In the genomic region with DNA sequence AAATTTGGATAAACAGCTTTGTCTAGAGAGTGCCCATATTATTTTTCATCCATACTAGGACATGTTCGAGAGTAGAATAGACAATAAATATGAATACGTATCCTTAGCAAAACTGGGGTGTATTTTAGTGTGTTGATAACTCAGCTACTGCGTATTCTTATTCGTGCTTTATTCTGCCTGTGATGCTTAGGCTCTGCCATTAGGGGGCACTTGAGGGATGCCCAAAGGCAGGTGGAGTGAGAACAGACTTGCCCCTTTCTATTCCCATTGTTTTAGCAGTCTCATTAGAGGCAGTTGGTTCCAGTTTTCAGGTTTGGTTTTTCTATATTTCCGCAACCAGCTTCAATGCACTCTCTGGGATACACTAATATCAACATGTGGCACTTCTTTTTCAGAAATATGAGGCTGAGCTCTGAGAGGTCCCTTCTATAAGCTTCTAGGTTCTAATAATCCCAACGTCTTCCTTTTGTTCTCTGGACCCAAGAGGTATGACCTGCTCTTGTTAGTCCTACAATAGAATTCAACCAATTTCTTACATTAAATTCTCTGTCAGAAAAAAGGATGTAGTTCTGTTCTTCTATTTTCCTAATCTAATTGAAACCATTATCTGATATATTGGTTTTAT, we compare ENCODE assay signal across 8 cellular contexts.
A peak's percentile ranks its signal among the peaks of the same experiment; 100 is the strongest.
DNase-seq lines count a peak whose midpoint lies in the region; ATAC-seq and TF ChIP-seq lines count a peak whose summit lies in the region.

No MANE protein-coding gene starts in this region.

- DNase-seq in NCI-H1048 (lab: John Stamatoyannopoulos, UW) (peak; percentile 5), SW 1271 (lab: John Stamatoyannopoulos, UW) (peak; percentile 10 to 39), left lung (no peak), KG1 (lab: John Stamatoyannopoulos, UW) (no peak)

- H3K27ac ChIP-seq in DOHH2 (ENCODE audit: low read depth, low read length) (no peak overlapping the region), left lung (no peak overlapping the region)

- H3K9me2 ChIP-seq in DOHH2 (replicated peaks; ENCODE audit: control insufficient read depth, low read length): no peaks in the 10 kb centered on the region

- H4K20me1 ChIP-seq in DOHH2 (ENCODE audit: control insufficient read depth, insufficient read depth, low read depth, low read length): no peaks in the 10 kb centered on the region

- intact Hi-C loops in left lung (cut with DNase I): no loop called here

- TF ChIP-seq CTCF in DOHH2 (IDR thresholded peaks at IDR 0.05; ENCODE audit: low read depth, low read length, poor library complexity, severe bottlenecking) (peak; percentile 86), left lung (IDR thresholded peaks at IDR 0.05) (peak; percentile 24 to 41)

- H3K9me3 ChIP-seq in DOHH2 (ENCODE audit: control insufficient read depth, insufficient read depth, low read length): no peaks in the 10 kb centered on the region; the same call in 1 of the 2 replicates
- H3K9me3 ChIP-seq in left lung: no peaks in the 10 kb centered on the region

- peak; percentile 70 for ATAC-seq in GM21367 (IDR thresholded peaks at IDR 0.05; ENCODE audit: unreplicated experiment)
- ATAC-seq in left lung: peak; percentile 85
- ATAC-seq in HG03342 (IDR thresholded peaks at IDR 0.05; ENCODE audit: unreplicated experiment): no peak
- ATAC-seq in HG03354 (IDR thresholded peaks at IDR 0.05; ENCODE audit: poor library complexity, severe bottlenecking, unreplicated experiment): no peak

- no peaks in the 10 kb centered on the region for H3K79me2 ChIP-seq in DOHH2 (ENCODE audit: control insufficient read depth, low read length)

- peak overlapping the region; percentile 25 for H3K4me2 ChIP-seq in DOHH2 (ENCODE audit: low read length)

- H3F3A ChIP-seq in DOHH2 (ENCODE audit: control insufficient read depth, insufficient read depth): no peaks in the 10 kb centered on the region

- H3K4me1 ChIP-seq in DOHH2 (ENCODE audit: control insufficient read depth, low read length) (no peaks in the 10 kb centered on the region), left lung (no peaks in the 10 kb centered on the region)

- no peaks in the 10 kb centered on the region for H3K27me3 ChIP-seq in DOHH2 (ENCODE audit: control insufficient read depth, low read length)
- no peaks in the 10 kb centered on the region for H3K27me3 ChIP-seq in left lung

- H3K4me3 ChIP-seq in DOHH2 (ENCODE audit: low read length) (peak overlapping the region; percentile 28), left lung (no peak overlapping the region)

- H3K36me3 ChIP-seq in DOHH2 (ENCODE audit: control insufficient read depth, low read length) (no peaks in the 10 kb centered on the region), left lung (no peaks in the 10 kb centered on the region)

Comparison
In these comparisons a context has a peak if more than half of its experiments do, and no peak if none do; other contexts are left out.
1. ATAC-seq: peak in GM21367 (single experiment) and left lung (single experiment); none in HG03342 (single experiment) and HG03354 (single experiment).
2. DNase-seq: peak in NCI-H1048 (single experiment) and SW 1271 (2 of 2); none in left lung (0 of 2) and KG1 (single experiment).